ENCODE assay signal across 18 cellular contexts in the genomic region with DNA sequence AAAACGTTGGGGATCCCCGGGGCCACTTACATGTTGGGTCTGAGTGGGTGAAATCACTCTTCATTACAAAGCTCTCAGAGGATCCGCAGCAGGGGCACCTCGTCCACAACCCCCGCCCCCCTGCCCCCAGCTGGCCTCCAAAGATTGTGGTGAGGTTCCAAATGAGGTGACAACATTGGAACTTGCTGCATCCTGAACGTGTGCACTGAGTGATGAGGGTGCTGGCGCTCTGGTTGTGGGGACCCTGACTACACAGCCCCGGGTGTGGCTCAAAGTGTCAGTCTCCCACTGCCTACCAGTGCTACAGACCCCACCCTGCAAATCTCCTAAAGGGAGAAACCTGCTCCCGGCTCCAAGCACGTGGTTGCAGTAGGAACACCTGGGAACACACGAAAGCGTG.
DNase-seq lines count a peak whose midpoint lies in the region; ATAC-seq and TF ChIP-seq lines count a peak whose summit lies in the region.
"Had no signal": no experiment of that assay in that cellular context is flagged by ENCODE, and none has a peak within 500 bp of the region (broad histone marks: within the 10 kb centered on the region; RNA-seq: fewer than 3 reads in every experiment).

No MANE protein-coding gene starts in this region.

- H4K91ac ChIP-seq in IMR-90 (ENCODE audit: insufficient read depth, low read depth, low read length): no peak overlapping the region

- H4K8ac ChIP-seq in IMR-90 (ENCODE audit: low read depth in 2 of 2, low read length in 2 of 2): no peak overlapping the region

- ATAC-seq in IMR-90 (ENCODE audit: low read depth) (no peak), left ventricle myocardium superior (peak; percentile 68), thoracic aorta (ENCODE audit: insufficient number of reproducible peaks, low FRiP score, low read depth) (no peak)

- H3K4me3 ChIP-seq in IMR-90 (ENCODE audit: insufficient read depth, low read depth, low read length): no peak overlapping the region
- H3K4me3 ChIP-seq in coronary artery: no peak overlapping the region
- no peak overlapping the region for H3K4me3 ChIP-seq in thoracic aorta
- H3K4me3 ChIP-seq: BLaER1, GM23248, SK-N-MC had no signal

- H2BK5ac ChIP-seq in IMR-90 (ENCODE audit: low read depth, low read length, poor library complexity, severe bottlenecking): no peak overlapping the region

- no peak overlapping the region for H2BK15ac ChIP-seq in IMR-90 (ENCODE audit: low read depth, low read length)

- H2AK9ac ChIP-seq in IMR-90 (replicated peaks; ENCODE audit: low read depth, low read length, poor library complexity): no peak overlapping the region

- H3K9me3 ChIP-seq in IMR-90 (ENCODE audit: control insufficient read depth, insufficient read depth, low read length) (no peaks in the 10 kb centered on the region), thoracic aorta (no peaks in the 10 kb centered on the region)
- H3K9me3 ChIP-seq: BLaER1 had no signal

- H3K23ac ChIP-seq in IMR-90 (ENCODE audit: low read depth, low read length): no peak overlapping the region

- H3K18ac ChIP-seq in IMR-90 (ENCODE audit: low read depth, low read length): no peak overlapping the region

- H2AFZ ChIP-seq in IMR-90 (replicated peaks; ENCODE audit: low read length, poor library complexity): peak overlapping the region; percentile 11
- H2AFZ ChIP-seq: GM23248 had no signal

- no peak for TF ChIP-seq POLR2A in IMR-90 (IDR thresholded peaks at IDR 0.05; ENCODE audit: low read depth, low read length)

- H3K56ac ChIP-seq in IMR-90 (ENCODE audit: extremely low read depth, insufficient read depth, low read length): no peak overlapping the region

- no peak overlapping the region for H2BK120ac ChIP-seq in IMR-90 (ENCODE audit: low read depth, low read length)

- TF ChIP-seq RAD21 in IMR-90 (IDR thresholded peaks at IDR 0.05; ENCODE audit: low read length): no peak

- H3K27ac ChIP-seq in IMR-90 (ENCODE audit: insufficient read depth, low read length): no peak overlapping the region
- H3K27ac ChIP-seq in coronary artery: peak overlapping the region; percentile 69 to 88
- peak overlapping the region; percentile 84 to 94 for H3K27ac ChIP-seq in thoracic aorta
- H3K27ac ChIP-seq: BLaER1, GM23248 had no signal

- no peaks in the 10 kb centered on the region; the same call in 1 of the 2 replicates for H3K27me3 ChIP-seq in IMR-90 (ENCODE audit: control insufficient read depth, insufficient read depth, low read length)
- no peaks in the 10 kb centered on the region for H3K27me3 ChIP-seq in thoracic aorta (replicated peaks; ENCODE audit: insufficient read depth)

- WGBS in IMR-90 (ENCODE audit: extremely low coverage in 2 of 2, insufficient read length in 1 of 2), 2 experiments: no CpG with 5 or more reads among the region's 12 CpGs

- H3K14ac ChIP-seq in IMR-90 (replicated peaks; ENCODE audit: low read depth, low read length): no peak overlapping the region

- H3K4me1 ChIP-seq in IMR-90 (ENCODE audit: control insufficient read depth, insufficient read depth, low read length) (peaks cover 2% of the 10 kb centered on the region; the same call in 1 of the 2 replicates), thoracic aorta (ENCODE audit: control insufficient read depth in 1 of 2, low read depth in 2 of 2) (peaks cover 11 to 39% of the 10 kb centered on the region in 2 donors)
- H3K4me1 ChIP-seq: BLaER1 had no signal

- intact Hi-C loops in IMR-90 (cut with micrococcal nuclease) (no loop called here), left ventricle myocardium superior (cut with micrococcal nuclease) (no loop called here)

- no peak overlapping the region for H2AK5ac ChIP-seq in IMR-90 (ENCODE audit: low read depth, low read length)

- POLR2A ChIA-PET in IMR-90 (lab: Charles Lee; ENCODE audit: unreplicated experiment): no interaction called here

- no peak overlapping the region for H3K9ac ChIP-seq in IMR-90 (ENCODE audit: low read depth, low read length)
- H3K9ac ChIP-seq: BLaER1, GM23248 had no signal

- H2BK20ac ChIP-seq in IMR-90 (ENCODE audit: low read depth, low read length): no peak overlapping the region

- TF ChIP-seq CTCF in IMR-90 (conservative IDR thresholded peaks at IDR 0.05; ENCODE audit: low read depth, low read length): no peak
- TF ChIP-seq CTCF in coronary artery (IDR thresholded peaks at IDR 0.05): no peak
- TF ChIP-seq CTCF in thoracic aorta (IDR thresholded peaks at IDR 0.05): no peak

- no TSS peak for BruUV-seq in IMR-90 (replicated peaks; lab: Mats Ljungman, UMichigan)

- CTCF ChIA-PET in IMR-90 (lab: Yijun Ruan, JAX): no interaction called here

- no peaks in the 10 kb centered on the region for H3K79me1 ChIP-seq in IMR-90 (ENCODE audit: low read depth in 1 of 2, low read length in 2 of 2)

- no peak overlapping the region for H3K4me2 ChIP-seq in IMR-90 (ENCODE audit: low read depth, low read length)
- H3K4me2 ChIP-seq: BLaER1 had no signal

- dilution Hi-C loops in IMR-90 (cut with HindIII; ENCODE audit: low sequenced_read_pairs, unreplicated experiment): no loop called here

- no peaks in the 10 kb centered on the region for H4K20me1 ChIP-seq in IMR-90 (ENCODE audit: insufficient read depth, low read length)
- H4K20me1 ChIP-seq: BLaER1 had no signal

- H3K36me3 ChIP-seq in IMR-90 (ENCODE audit: control insufficient read depth, insufficient read depth, low read length) (no peaks in the 10 kb centered on the region), thoracic aorta (no peaks in the 10 kb centered on the region)
- H3K36me3 ChIP-seq: BLaER1 had no signal

- no peak overlapping the region for H3K4ac ChIP-seq in IMR-90 (ENCODE audit: low read depth, low read length)

- H4K5ac ChIP-seq in IMR-90 (ENCODE audit: low read depth, low read length): no peak overlapping the region

- DNase-seq in IMR-90 (no peak), coronary artery (ENCODE audit: low spot score) (no peak), left ventricle myocardium superior (peak; percentile 48), thoracic aorta (ENCODE audit: low spot score) (no peak), NCI-H524 treated with DMSO at 0.1 percent for 48 hours (lab: John Stamatoyannopoulos, UW) (no peak), inferior parietal cortex (ENCODE audit: extremely low spot score) (no peak), NCI-H1436 treated with DMSO at 0.1 percent for 48 hours (lab: John Stamatoyannopoulos, UW) (no peak)
- DNase-seq: CD4-positive, CD25-positive, alpha-beta regulatory T cell; DMS53; GM23248; H7; NCI-H1048; NCI-H1694 treated with DMSO at 0.1 percent for 48 hours; NCI-H2081; NCI-H2227 treated with DMSO at 0.1 percent for 48 hours; SIG-M5 had no signal

- no peaks in the 10 kb centered on the region for H3K9me1 ChIP-seq in IMR-90 (ENCODE audit: insufficient read depth, low read length)

- in situ Hi-C loops in IMR-90 (cut with MboI; ENCODE audit: low sequenced_read_pairs): no loop called here

TF ChIP-seq in IMR-90, 13 proteins besides CTCF, POLR2A, EP300 and RAD21:
- TF ChIP-seq MAFK (IDR thresholded peaks at IDR 0.05; ENCODE audit: low read depth, low read length) (no peak), CHD1 (IDR thresholded peaks at IDR 0.05; ENCODE audit: low read depth, low read length) (no peak), RFX5 (IDR thresholded peaks at IDR 0.05; ENCODE audit: low read depth, low read length) (no peak), RCOR1 (IDR thresholded peaks at IDR 0.05; ENCODE audit: insufficient replicate concordance, low read length) (no peak), SMC3 (IDR thresholded peaks at IDR 0.05; ENCODE audit: low read depth, low read length) (no peak), MXI1 (IDR thresholded peaks at IDR 0.05; ENCODE audit: borderline replicate concordance, low read depth, low read length) (no peak), CEBPB (IDR thresholded peaks at IDR 0.05; ENCODE audit: low read depth, low read length) (no peak), NFE2L2 (IDR thresholded peaks at IDR 0.05; ENCODE audit: low read depth, low read length) (no peak), FOS (IDR thresholded peaks at IDR 0.05; ENCODE audit: low read depth, low read length) (no peak), MAZ (IDR thresholded peaks at IDR 0.05; ENCODE audit: borderline replicate concordance, low read depth, low read length) (no peak), BHLHE40 (IDR thresholded peaks at IDR 0.05; ENCODE audit: low read depth, low read length) (no peak)
- TF ChIP-seq, protein P1, sequence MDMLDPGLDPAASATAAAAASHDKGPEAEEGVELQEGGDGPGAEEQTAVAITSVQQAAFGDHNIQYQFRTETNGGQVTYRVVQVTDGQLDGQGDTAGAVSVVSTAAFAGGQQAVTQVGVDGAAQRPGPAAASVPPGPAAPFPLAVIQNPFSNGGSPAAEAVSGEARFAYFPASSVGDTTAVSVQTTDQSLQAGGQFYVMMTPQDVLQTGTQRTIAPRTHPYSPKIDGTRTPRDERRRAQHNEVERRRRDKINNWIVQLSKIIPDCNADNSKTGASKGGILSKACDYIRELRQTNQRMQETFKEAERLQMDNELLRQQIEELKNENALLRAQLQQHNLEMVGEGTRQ (IDR thresholded peaks at IDR 0.05; ENCODE audit: low read depth, low read length): no peak
- TF ChIP-seq, protein P2, sequence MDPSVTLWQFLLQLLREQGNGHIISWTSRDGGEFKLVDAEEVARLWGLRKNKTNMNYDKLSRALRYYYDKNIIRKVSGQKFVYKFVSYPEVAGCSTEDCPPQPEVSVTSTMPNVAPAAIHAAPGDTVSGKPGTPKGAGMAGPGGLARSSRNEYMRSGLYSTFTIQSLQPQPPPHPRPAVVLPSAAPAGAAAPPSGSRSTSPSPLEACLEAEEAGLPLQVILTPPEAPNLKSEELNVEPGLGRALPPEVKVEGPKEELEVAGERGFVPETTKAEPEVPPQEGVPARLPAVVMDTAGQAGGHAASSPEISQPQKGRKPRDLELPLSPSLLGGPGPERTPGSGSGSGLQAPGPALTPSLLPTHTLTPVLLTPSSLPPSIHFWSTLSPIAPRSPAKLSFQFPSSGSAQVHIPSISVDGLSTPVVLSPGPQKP (IDR thresholded peaks at IDR 0.05; ENCODE audit: borderline replicate concordance, low read depth, low read length): no peak
